ENCODE assay signal across 8 cellular contexts in genomic region chr5:138491669-138492551, GRCh38. TPM values are rescaled to one million over a fixed set of nuclear protein-coding genes. Genes with fewer than 3 reads are reported as not detected.
DNase-seq lines count a peak whose midpoint lies in the region; ATAC-seq and TF ChIP-seq lines count a peak whose summit lies in the region.

No MANE protein-coding gene starts in this region.

- H3F3A ChIP-seq in GM23338 (replicated peaks; ENCODE audit: low read depth) (0 out of 2 replicates have a peak, but pooled peaks cover 7% of the 10 kb centered on the region), SK-N-SH (replicated peaks; ENCODE audit: insufficient read depth) (peaks cover 5% of the 10 kb centered on the region)

- peak overlapping the region; percentile 82 for H2AFZ ChIP-seq in DND-41 (ENCODE audit: low read depth, low read length)
- H2AFZ ChIP-seq in GM23338 = peak overlapping the region; percentile 93
- H2AFZ ChIP-seq in SK-N-SH (ENCODE audit: low read depth) = peak overlapping the region; percentile 86; the same call in 1 of the 2 replicates

- H3K27me3 ChIP-seq in DND-41 (ENCODE audit: insufficient read depth, low read length, poor library complexity) = peaks cover 20% of the 10 kb centered on the region
- H3K27me3 ChIP-seq in GM23338 (ENCODE audit: insufficient read depth) = peaks cover 26% of the 10 kb centered on the region
- no peaks in the 10 kb centered on the region for H3K27me3 ChIP-seq in SK-N-SH (ENCODE audit: insufficient read depth)
- no peaks in the 10 kb centered on the region for H3K27me3 ChIP-seq in ovary
- no peaks in the 10 kb centered on the region for H3K27me3 ChIP-seq in thoracic aorta (replicated peaks; ENCODE audit: insufficient read depth)

- TF ChIP-seq EP300 in SK-N-SH (IDR thresholded peaks at IDR 0.05; ENCODE audit: borderline replicate concordance in 1 of 2, low read depth in 1 of 2, low read length in 1 of 2) = no peak
- TF ChIP-seq EP300 in ovary (IDR thresholded peaks at IDR 0.05) = no peak

- no peak overlapping the region for H3K27ac Mint-ChIP-seq in GM23338
- H3K27ac Mint-ChIP-seq in activated naive CD4-positive, alpha-beta T cell treated with anti-CD3 and anti-CD28 coated beads, Interleukin-2, amount 50 U/mL, for 72 hours = peak overlapping the region; percentile 68 to 90

- ATAC-seq in DND-41 (ENCODE audit: insufficient read depth, low read depth) = peak; percentile 96
- ATAC-seq in GM23338 = peak; percentile 83
- ATAC-seq in activated naive CD4-positive, alpha-beta T cell treated with anti-CD3 and anti-CD28 coated beads, Interleukin-2, amount 50 U/mL, for 72 hours = peak; percentile 99 to 100
- ATAC-seq in thoracic aorta (ENCODE audit: insufficient number of reproducible peaks, low FRiP score, low read depth) = peak; percentile 65

- no peaks in the 10 kb centered on the region; the same call in 2 of the 3 replicates for H3K9me3 Mint-ChIP-seq in GM23338
- H3K9me3 Mint-ChIP-seq in activated naive CD4-positive, alpha-beta T cell treated with anti-CD3 and anti-CD28 coated beads, Interleukin-2, amount 50 U/mL, for 72 hours = no peaks in the 10 kb centered on the region

- POLR2A ChIA-PET in SK-N-SH (lab: Yijun Ruan, JAX) = interaction anchor here (0.5 to 2.4 kb wide), 4 partner anchors 11 to 51 kb away, joined by 3 to 22 read pairs (median 4); partner anchors contain the start of genes EGR1 and ETF1

- H3K79me2 ChIP-seq in DND-41 (ENCODE audit: insufficient read depth, low read length) (no peaks in the 10 kb centered on the region), GM23338 (replicated peaks; ENCODE audit: insufficient read depth) (no peaks in the 10 kb centered on the region), SK-N-SH (ENCODE audit: insufficient read depth) (no peaks in the 10 kb centered on the region)

- no peak for TF ChIP-seq RAD21 in SK-N-SH (IDR thresholded peaks at IDR 0.05; ENCODE audit: low read length)

- DNase-seq in DND-41 (peak; percentile 86), GM23338 (ENCODE audit: low spot score) (peak; percentile 90), Kasumi-1 (lab: John Stamatoyannopoulos, UW) (peak; percentile 87), SK-N-SH (peak; percentile 92), head of caudate nucleus (peak; percentile 74 to 97 (median 93)), ovary (peak; percentile 93 to 96 (median 95)), thoracic aorta (ENCODE audit: low spot score) (peak; percentile 51)
- DNase-seq in activated naive CD4-positive, alpha-beta T cell treated with anti-CD3 and anti-CD28 coated beads, Interleukin-2, amount 50 U/mL, for 72 hours (ENCODE audit: low spot score in 2 of 2) = peak; percentile 79 to 87

- H3K4me3 Mint-ChIP-seq in GM23338 = peak overlapping the region; percentile 79

- CTCF ChIA-PET in SK-N-SH (lab: Yijun Ruan, JAX) = interaction anchor here (2.4 to 4.6 kb wide), 3 partner anchors 12 to 43 kb away, joined by 15 to 31 read pairs (median 21); partner anchors contain the start of gene EGR1

- no peak for TF ChIP-seq CTCF in DND-41 (IDR thresholded peaks at IDR 0.05; ENCODE audit: borderline replicate concordance, extremely low read depth, low read length, poor library complexity, severe bottlenecking)
- 0 out of 4 replicates have a peak, but pooled peaks of 1 of the 2 experiments have one; percentile 1 for TF ChIP-seq CTCF in GM23338 (conservative IDR thresholded peaks at IDR 0.05; ENCODE audit: low read depth in 2 of 2)
- TF ChIP-seq CTCF in SK-N-SH (IDR thresholded peaks at IDR 0.05) = no peak
- TF ChIP-seq CTCF in ovary (IDR thresholded peaks at IDR 0.05) = no peak
- no peak for TF ChIP-seq CTCF in thoracic aorta (IDR thresholded peaks at IDR 0.05)

- H3K27me3 Mint-ChIP-seq in GM23338 (ENCODE audit: insufficient read depth, low read depth, poor library complexity) = peaks cover 38% of the 10 kb centered on the region

- peak; percentile 69 for TF ChIP-seq POLR2A in ovary (IDR thresholded peaks at IDR 0.05)

- H3K36me3 ChIP-seq in DND-41 (ENCODE audit: insufficient read depth, low read length) (no peaks in the 10 kb centered on the region), GM23338 (ENCODE audit: insufficient read depth) (no peaks in the 10 kb centered on the region), SK-N-SH (replicated peaks in 1 of 2; ENCODE audit: control insufficient read depth in 1 of 2, insufficient read depth in 2 of 2, low read length in 1 of 2) (no peaks in the 10 kb centered on the region), ovary (no peaks in the 10 kb centered on the region), thoracic aorta (no peaks in the 10 kb centered on the region)

- H3K9me2 ChIP-seq in GM23338 (ENCODE audit: insufficient read depth) = no peaks in the 10 kb centered on the region
- no peaks in the 10 kb centered on the region for H3K9me2 ChIP-seq in SK-N-SH

- H3K4me1 ChIP-seq in DND-41 (ENCODE audit: insufficient read depth, low read length) (peaks cover 27% of the 10 kb centered on the region), GM23338 (ENCODE audit: insufficient read depth) (peaks cover 7% of the 10 kb centered on the region), SK-N-SH (ENCODE audit: control insufficient read depth in 1 of 2, insufficient read depth in 2 of 2, low read depth in 1 of 2, low read length in 1 of 2) (peaks cover 6 to 37% of the 10 kb centered on the region in 2 experiments; a peak in 2 of 4 replicates), ovary (ENCODE audit: insufficient read depth) (peaks cover 15% of the 10 kb centered on the region), thoracic aorta (ENCODE audit: control insufficient read depth in 1 of 2, low read depth in 2 of 2) (peaks cover 19 to 41% of the 10 kb centered on the region in 2 donors)

- H3K27ac ChIP-seq in DND-41 (ENCODE audit: low read length) (peak overlapping the region; percentile 54), GM23338 (ENCODE audit: low read depth) (no peak overlapping the region), SK-N-SH (ENCODE audit: low read depth in 2 of 2, low read length in 1 of 2) (peak overlapping the region; percentile 25 to 85; a peak in 3 of 4 replicates), ovary (peak overlapping the region; percentile 9 to 71), thoracic aorta (peak overlapping the region; percentile 28 to 51)

- no peaks in the 10 kb centered on the region for H4K20me1 ChIP-seq in DND-41 (ENCODE audit: insufficient read depth, low read length)
- no peaks in the 10 kb centered on the region for H4K20me1 ChIP-seq in GM23338 (replicated peaks; ENCODE audit: insufficient read depth)
- no peaks in the 10 kb centered on the region for H4K20me1 ChIP-seq in SK-N-SH (ENCODE audit: insufficient read depth)

- peak overlapping the region; percentile 79 for H3K9ac ChIP-seq in DND-41 (ENCODE audit: low read depth, low read length)
- peak overlapping the region; percentile 66 for H3K9ac ChIP-seq in SK-N-SH

- H3K4me2 ChIP-seq in DND-41 (ENCODE audit: insufficient read depth, low read length) (peak overlapping the region; percentile 78), GM23338 (peak overlapping the region; percentile 87), SK-N-SH (peak overlapping the region; percentile 93)

- H3K4me3 ChIP-seq in DND-41 (ENCODE audit: low read depth in 1 of 2, low read length in 2 of 2) (peak overlapping the region; percentile 18 to 57; a peak in 3 of 4 replicates), GM23338 (peak overlapping the region; percentile 68), SK-N-SH (ENCODE audit: low read depth in 2 of 2, low read length in 1 of 2) (peak overlapping the region; percentile 47 to 61), ovary (peak overlapping the region; percentile 51), thoracic aorta (peak overlapping the region; percentile 78)

- no peaks in the 10 kb centered on the region; the same call in 2 of the 3 replicates for H3K36me3 Mint-ChIP-seq in GM23338 (ENCODE audit: low read depth)
- H3K36me3 Mint-ChIP-seq in activated naive CD4-positive, alpha-beta T cell treated with anti-CD3 and anti-CD28 coated beads, Interleukin-2, amount 50 U/mL, for 72 hours = no peaks in the 10 kb centered on the region

- intact Hi-C loops in head of caudate nucleus (cut with DNase I) = loop anchor here (1.0 kb wide), 1 partner anchor 28 kb away; no protein-coding TSS in a partner anchor
- intact Hi-C loops in ovary (cut with DNase I) = loop anchor here in 2 of 4 donors (2.0 to 10.0 kb wide), 2 partner anchors 29 to 737 kb away; partner anchors contain the start of gene HNRNPA0 (in 1 of the 2)

- peaks cover 24% of the 10 kb centered on the region for H3K4me1 Mint-ChIP-seq in GM23338

- WGBS in SK-N-SH (ENCODE audit: low lambda C conversion rate) = 46% methylated on average over 14 of the region's 93 CpGs
- WGBS in ovary, 3 donors = 2 to 4% (median 2%) methylated on average over 51 to 93 of the region's 93 CpGs

- H3K9me3 ChIP-seq in DND-41 (ENCODE audit: insufficient read depth, low read length, severe bottlenecking) = no peaks in the 10 kb centered on the region
- H3K9me3 ChIP-seq in SK-N-SH = no peaks in the 10 kb centered on the region
- no peaks in the 10 kb centered on the region for H3K9me3 ChIP-seq in ovary
- H3K9me3 ChIP-seq in thoracic aorta = no peaks in the 10 kb centered on the region

RNA-seq across cellular contexts. Expression of gene EGR1, which starts 26.6 kb away (rescaled TPM):
- total RNA-seq in GM23338 (2014; rRNA removed; shearing (Covaris generic)) = 11.5 and 13.5 TPM in 2 replicates
- 57.1 and 60.3 TPM in 2 replicates for polyA plus RNA-seq in GM23338 (2016; fragmentation: Nextera tagmentation; extraction: Ambion mirVana)
- polyA plus RNA-seq in SK-N-SH (2012; rRNA removed) = 28.4 and 48.0 TPM in 2 replicates
- polyA plus RNA-seq in SK-N-SH (2012; cell fraction: cytosol; rRNA removed) = 28.1 and 41.7 TPM in 2 replicates
- polyA plus RNA-seq in SK-N-SH (2012; cell fraction: nucleus; rRNA removed) = 81.7 and 86.6 TPM in 2 replicates
- total RNA-seq in activated naive CD4-positive, alpha-beta T cell treated with anti-CD3 and anti-CD28 coated beads, Interleukin-2, amount 50 U/mL, for 72 hours = 10 to 100 TPM; 39.4 to 60.1 TPM
- total RNA-seq in ovary = 100 to 1,000 TPM in 4 of 7 donors, 10 to 100 TPM in 3; 72.7 to 346 (median 123) TPM
- 100 to 1,000 TPM in 1 of 2 donors, 10 to 100 TPM in 1; 60.4 to 361 TPM for polyA plus RNA-seq in ovary
- 100 to 1,000 TPM in 1 of 2 donors, 10 to 100 TPM in 1; 98.3 to 340 TPM for total RNA-seq in thoracic aorta

RNA-seq across cellular contexts. Expression of gene ETF1, which starts 51.1 kb away (rescaled TPM):
- 134 and 136 TPM in 2 replicates for total RNA-seq in GM23338 (2014; rRNA removed; shearing (Covaris generic))
- polyA plus RNA-seq in GM23338 (2016; fragmentation: Nextera tagmentation; extraction: Ambion mirVana) (56.7 and 68.9 TPM in 2 replicates), SK-N-SH (2012; rRNA removed) (36.7 and 48.7 TPM in 2 replicates), ovary (10 to 100 TPM; 29.3 to 70.0 TPM)
- 55.9 and 60.2 TPM in 2 replicates for polyA plus RNA-seq in SK-N-SH (2012; cell fraction: cytosol; rRNA removed)
- polyA plus RNA-seq in SK-N-SH (2012; cell fraction: nucleus; rRNA removed) = 20.1 and 39.9 TPM in 2 replicates
- total RNA-seq in activated naive CD4-positive, alpha-beta T cell treated with anti-CD3 and anti-CD28 coated beads, Interleukin-2, amount 50 U/mL, for 72 hours = 100 to 1,000 TPM; 109 to 120 TPM
- total RNA-seq in ovary (100 to 1,000 TPM in 1 of 7 donors, 10 to 100 TPM in 6; 41.3 to 106 (median 68.3) TPM), thoracic aorta (100 to 1,000 TPM in 1 of 2 donors, 10 to 100 TPM in 1; 67.6 to 115 TPM)

RNA-seq across cellular contexts. Expression of gene REEP2, which starts 53.1 kb away (rescaled TPM):
- total RNA-seq in GM23338 (2014; rRNA removed; shearing (Covaris generic)) = 23.0 and 29.8 TPM in 2 replicates
- polyA plus RNA-seq in GM23338 (2016; fragmentation: Nextera tagmentation; extraction: Ambion mirVana) (20.5 and 21.1 TPM in 2 replicates), SK-N-SH (2012; rRNA removed) (25.4 and 31.2 TPM in 2 replicates), ovary (1 to 10 TPM; 3.5 to 8.0 TPM)
- 22.8 and 24.0 TPM in 2 replicates for polyA plus RNA-seq in SK-N-SH (2012; cell fraction: cytosol; rRNA removed)
- polyA plus RNA-seq in SK-N-SH (2012; cell fraction: nucleus; rRNA removed) = 63.3 and 71.6 TPM in 2 replicates
- 1 to 10 TPM; 1.3 to 5.9 TPM for total RNA-seq in activated naive CD4-positive, alpha-beta T cell treated with anti-CD3 and anti-CD28 coated beads, Interleukin-2, amount 50 U/mL, for 72 hours
- total RNA-seq in ovary (10 to 100 TPM in 1 of 7 donors, 1 to 10 TPM in 6; 3.5 to 11.4 (median 5.7) TPM), thoracic aorta (10 to 100 TPM in 1 of 2 donors, 1 to 10 TPM in 1; 8.9 to 11.5 TPM)
